15 cellular contexts compared by ENCODE assay signal in genomic region chr3:183386651-183387050, GRCh38. TPM values are rescaled to one million over a fixed set of nuclear protein-coding genes. Genes with fewer than 3 reads are reported as not detected.
DNase-seq lines count a peak whose midpoint lies in the region; ATAC-seq and TF ChIP-seq lines count a peak whose summit lies in the region.
"Had no signal": no experiment of that assay in that cellular context is flagged by ENCODE, and none has a peak within 500 bp of the region (broad histone marks: within the 10 kb centered on the region; RNA-seq: fewer than 3 reads in every experiment).

No MANE protein-coding gene starts in this region.

- H3K9me3 ChIP-seq in IMR-90 (ENCODE audit: control insufficient read depth, insufficient read depth, low read length), result no peaks in the 10 kb centered on the region
- H3K9me3 ChIP-seq: gastroesophageal sphincter, left ventricle myocardium inferior, right atrium auricular region, spleen, transverse colon had no signal

- no peak for TF ChIP-seq RAD21 in IMR-90 (IDR thresholded peaks at IDR 0.05; ENCODE audit: low read length)

- no peak overlapping the region for H2BK15ac ChIP-seq in IMR-90 (ENCODE audit: low read depth, low read length)

- peaks cover 17% of the 10 kb centered on the region for H3K27me3 ChIP-seq in IMR-90 (ENCODE audit: control insufficient read depth, insufficient read depth, low read length)
- H3K27me3 ChIP-seq: right atrium auricular region, spleen, transverse colon had no signal

- H3K9ac ChIP-seq in IMR-90 (ENCODE audit: low read depth, low read length), result no peak overlapping the region
- H3K9ac ChIP-seq: GM23248 had no signal

- no peak for DNase-seq in IMR-90
- peak; percentile 26 for DNase-seq in inferior parietal cortex (ENCODE audit: extremely low spot score)
- peak; percentile 33 for DNase-seq in putamen (ENCODE audit: low spot score)
- no peak for DNase-seq in NK-92 treated with Interleukin-12 subunit alpha and Interleukin-12 subunit beta, amount 100 ng/mL, for 24 hours (lab: John Stamatoyannopoulos, UW)
- DNase-seq: left ventricle myocardium inferior, NCI-H187, spleen had no signal

- TF ChIP-seq CTCF in IMR-90 (conservative IDR thresholded peaks at IDR 0.05; ENCODE audit: low read depth, low read length), result no peak

- H2AK9ac ChIP-seq in IMR-90 (replicated peaks; ENCODE audit: low read depth, low read length, poor library complexity), result no peak overlapping the region

- H2BK5ac ChIP-seq in IMR-90 (ENCODE audit: low read depth, low read length, poor library complexity, severe bottlenecking), result no peak overlapping the region

- no peak overlapping the region for H4K8ac ChIP-seq in IMR-90 (ENCODE audit: low read depth in 2 of 2, low read length in 2 of 2)

- in situ Hi-C loops in IMR-90 (cut with MboI; ENCODE audit: low sequenced_read_pairs), result loop anchor here (5.0 to 25.0 kb wide), 3 partner anchors 259 to 674 kb away; no protein-coding TSS in a partner anchor

- intact Hi-C loops in IMR-90 (cut with micrococcal nuclease), result loop anchor here (1.0 to 5.0 kb wide), 4 partner anchors 202 to 479 kb away; no protein-coding TSS in a partner anchor

- 69% methylated on average over 3 of the region's 4 CpGs; no CpG with 5 or more reads in 1 of the 2 experiments for WGBS in IMR-90 (ENCODE audit: extremely low coverage in 2 of 2, insufficient read length in 1 of 2), 2 experiments

- no peak overlapping the region for H3K4me2 ChIP-seq in IMR-90 (ENCODE audit: low read depth, low read length)

- H4K20me1 ChIP-seq in IMR-90 (ENCODE audit: insufficient read depth, low read length), result no peaks in the 10 kb centered on the region

- no peak overlapping the region for H3K56ac ChIP-seq in IMR-90 (ENCODE audit: extremely low read depth, insufficient read depth, low read length)

- H3K79me1 ChIP-seq in IMR-90 (ENCODE audit: low read depth in 1 of 2, low read length in 2 of 2), result no peaks in the 10 kb centered on the region

- POLR2A ChIA-PET in IMR-90 (lab: Charles Lee; ENCODE audit: unreplicated experiment), result no interaction called here

- dilution Hi-C loops in IMR-90 (cut with HindIII; ENCODE audit: low sequenced_read_pairs, unreplicated experiment), result no loop called here

- no peak overlapping the region for H2AK5ac ChIP-seq in IMR-90 (ENCODE audit: low read depth, low read length)

- no peak overlapping the region for H3K27ac ChIP-seq in IMR-90 (ENCODE audit: insufficient read depth, low read length)
- peak overlapping the region; percentile 72 for H3K27ac ChIP-seq in angular gyrus (ENCODE audit: low read depth, low read length)
- H3K27ac ChIP-seq: gastroesophageal sphincter, GM23248, left ventricle myocardium inferior, right atrium auricular region, spleen, transverse colon had no signal

- H3K4ac ChIP-seq in IMR-90 (ENCODE audit: low read depth, low read length), result no peak overlapping the region

- no peak overlapping the region for H2BK20ac ChIP-seq in IMR-90 (ENCODE audit: low read depth, low read length)

- H4K5ac ChIP-seq in IMR-90 (ENCODE audit: low read depth, low read length), result no peak overlapping the region

- no peaks in the 10 kb centered on the region for H3K4me1 ChIP-seq in IMR-90 (ENCODE audit: control insufficient read depth, insufficient read depth, low read length)
- H3K4me1 ChIP-seq: gastroesophageal sphincter, left ventricle myocardium inferior had no signal

- no peak overlapping the region for H2BK120ac ChIP-seq in IMR-90 (ENCODE audit: low read depth, low read length)

- CTCF ChIA-PET in IMR-90 (lab: Yijun Ruan, JAX), result interaction anchor here (1.0 to 2.4 kb wide), 3 partner anchors 202 to 264 kb away, joined by 4 to 28 read pairs (median 6); no protein-coding TSS in a partner anchor

- no peaks in the 10 kb centered on the region for H3K9me1 ChIP-seq in IMR-90 (ENCODE audit: insufficient read depth, low read length)

- no peak overlapping the region for H3K4me3 ChIP-seq in IMR-90 (ENCODE audit: insufficient read depth, low read depth, low read length)
- H3K4me3 ChIP-seq: gastroesophageal sphincter, left ventricle myocardium inferior, right atrium auricular region, spleen, transverse colon had no signal

- no peak for ATAC-seq in IMR-90 (ENCODE audit: low read depth)
- no peak for ATAC-seq in GM21367 (IDR thresholded peaks at IDR 0.05; ENCODE audit: unreplicated experiment)
- ATAC-seq in GM18873 (IDR thresholded peaks at IDR 0.05; ENCODE audit: low FRiP score, unreplicated experiment), result no peak

- H4K91ac ChIP-seq in IMR-90 (ENCODE audit: insufficient read depth, low read depth, low read length), result no peak overlapping the region

- no peak overlapping the region for H2AFZ ChIP-seq in IMR-90 (replicated peaks; ENCODE audit: low read length, poor library complexity)
- H2AFZ ChIP-seq: GM23248 had no signal

- no peak overlapping the region for H3K18ac ChIP-seq in IMR-90 (ENCODE audit: low read depth, low read length)

- H3K36me3 ChIP-seq in IMR-90 (ENCODE audit: control insufficient read depth, insufficient read depth, low read length), result no peaks in the 10 kb centered on the region
- H3K36me3 ChIP-seq: gastroesophageal sphincter, left ventricle myocardium inferior, right atrium auricular region, transverse colon had no signal

- H3K14ac ChIP-seq in IMR-90 (replicated peaks; ENCODE audit: low read depth, low read length), result no peak overlapping the region

- BruUV-seq in IMR-90 (replicated peaks; lab: Mats Ljungman, UMichigan), result no TSS peak

- no peak for TF ChIP-seq POLR2A in IMR-90 (IDR thresholded peaks at IDR 0.05; ENCODE audit: low read depth, low read length)

- no peak overlapping the region for H3K23ac ChIP-seq in IMR-90 (ENCODE audit: low read depth, low read length)

TF ChIP-seq in IMR-90, 13 proteins besides CTCF, POLR2A, EP300 and RAD21:
- TF ChIP-seq SMC3 (IDR thresholded peaks at IDR 0.05; ENCODE audit: low read depth, low read length) (no peak), MAZ (IDR thresholded peaks at IDR 0.05; ENCODE audit: borderline replicate concordance, low read depth, low read length) (no peak), MAFK (IDR thresholded peaks at IDR 0.05; ENCODE audit: low read depth, low read length) (0 out of 2 replicates have a peak, but pooled peaks have one; percentile 16)
TF ChIP-seq in IMR-90: peak in this region for 1.

RNA-seq across cellular contexts. Expression of gene MCF2L2, which starts 41.8 kb away (rescaled TPM):
- total RNA-seq in IMR-90 (2012; rRNA removed), result under 0.01 TPM in 1 of 2 replicates, not detected in the other
- polyA plus RNA-seq in IMR-90 (2012; rRNA removed), result 0.17 TPM in 1 of 2 replicates, not detected in the other
- polyA plus RNA-seq in IMR-90 (2012; cell fraction: cytosol; rRNA removed), result not detected in 2 replicates
- polyA plus RNA-seq in IMR-90 (2012; cell fraction: nucleus; rRNA removed; ENCODE audit: low replicate concordance), result 0.01 and 0.08 TPM in 2 replicates
- total RNA-seq: GM23248 had no signal
- polyA plus RNA-seq: AG04450, GM23248 had no signal

Comparison
In these comparisons a context has a peak if more than half of its experiments do, and no peak if none do; other contexts are left out.
1. DNase-seq: peak in inferior parietal cortex (single experiment) and putamen (single experiment); none in IMR-90 (single experiment) and NK-92 treated with Interleukin-12 subunit alpha and Interleukin-12 subunit beta, amount 100 ng/mL, for 24 hours (single experiment).